16 cellular contexts compared by ENCODE assay signal in genomic region chr7:40621592-40621998, GRCh38.
DNase-seq lines count a peak whose midpoint lies in the region; FAIRE-seq and TF ChIP-seq lines count a peak whose summit lies in the region.
"Had no signal": no experiment of that assay in that cellular context is flagged by ENCODE, and none has a peak within 500 bp of the region (broad histone marks: within the 10 kb centered on the region; RNA-seq: fewer than 3 reads in every experiment).

No MANE protein-coding gene starts in this region.

- H3K9me3 Mint-ChIP-seq in glutamatergic neuron (ENCODE audit: unreplicated experiment): peaks cover 7% of the 10 kb centered on the region
- H3K9me3 Mint-ChIP-seq: HFFc6 had no signal

- H3K4me3 ChIP-seq in SK-N-SH (ENCODE audit: low read depth in 2 of 2, low read length in 1 of 2) (no peak overlapping the region), MG63 (no peak overlapping the region)
- H3K4me3 ChIP-seq: A549 had no signal

- peaks cover 0 to 45% of the 10 kb centered on the region in 2 experiments for H3K36me3 ChIP-seq in SK-N-SH (replicated peaks in 1 of 2; ENCODE audit: control insufficient read depth in 1 of 2, insufficient read depth in 2 of 2, low read length in 1 of 2)
- no peaks in the 10 kb centered on the region for H3K36me3 ChIP-seq in MG63
- H3K36me3 ChIP-seq: BE2C had no signal

- H3K4me1 Mint-ChIP-seq in glutamatergic neuron (ENCODE audit: low read depth, unreplicated experiment): peaks cover 17% of the 10 kb centered on the region
- H3K4me1 Mint-ChIP-seq: CD4-positive, alpha-beta memory T cell had no signal

- no peaks in the 10 kb centered on the region for H4K20me1 ChIP-seq in SK-N-SH (ENCODE audit: insufficient read depth)

- H3K27me3 Mint-ChIP-seq in glutamatergic neuron (ENCODE audit: unreplicated experiment): peaks cover 1% of the 10 kb centered on the region

- H3K27ac ChIP-seq in SK-N-SH (ENCODE audit: low read depth in 2 of 2, low read length in 1 of 2): peak overlapping the region; percentile 2 to 56; a peak in 2 of 4 replicates
- H3K27ac ChIP-seq: A549, C4-2B had no signal

- TF ChIP-seq RAD21 in SK-N-SH (IDR thresholded peaks at IDR 0.05; ENCODE audit: low read length): peak; percentile 27; the same call in 1 of the 2 replicates

- 60% methylated on average over 4 of the region's 4 CpGs for WGBS in SK-N-SH (ENCODE audit: low lambda C conversion rate)

- H3K27me3 ChIP-seq in SK-N-SH (ENCODE audit: insufficient read depth) (no peaks in the 10 kb centered on the region), MG63 (no peaks in the 10 kb centered on the region)
- H3K27me3 ChIP-seq: BE2C had no signal

- no peaks in the 10 kb centered on the region for H3K36me3 Mint-ChIP-seq in glutamatergic neuron (ENCODE audit: unreplicated experiment)
- H3K36me3 Mint-ChIP-seq: CD4-positive, alpha-beta memory T cell had no signal

- H2AFZ ChIP-seq in SK-N-SH (ENCODE audit: low read depth): no peak overlapping the region

- H3K9ac ChIP-seq in SK-N-SH: no peak overlapping the region

- TF ChIP-seq CTCF in SK-N-SH (IDR thresholded peaks at IDR 0.05) (no peak), glutamatergic neuron (IDR thresholded peaks at IDR 0.05; ENCODE audit: partially characterized antibody, unreplicated experiment) (no peak)

- CTCF ChIA-PET in SK-N-SH (lab: Yijun Ruan, JAX): interaction anchor here (0.6 to 1.6 kb wide), 14 partner anchors 9 to 1075 kb away, joined by 3 to 4 read pairs (median 3); no protein-coding TSS in a partner anchor

- H3K4me3 Mint-ChIP-seq in glutamatergic neuron (ENCODE audit: unreplicated experiment): peak overlapping the region; percentile 71
- H3K4me3 Mint-ChIP-seq: CD4-positive, alpha-beta memory T cell; HFFc6 had no signal

- H3K4me2 ChIP-seq in SK-N-SH: no peak overlapping the region
- H3K4me2 ChIP-seq: A549 had no signal

- peaks cover 0 to 35% of the 10 kb centered on the region in 2 experiments; a peak in 2 of 4 replicates for H3K4me1 ChIP-seq in SK-N-SH (ENCODE audit: control insufficient read depth in 1 of 2, insufficient read depth in 2 of 2, low read depth in 1 of 2, low read length in 1 of 2)
- H3K4me1 ChIP-seq: A549 had no signal

- H3K9me2 ChIP-seq in SK-N-SH: 0 out of 2 replicates have a peak, but pooled peaks cover 3% of the 10 kb centered on the region

- H3K9me3 ChIP-seq in SK-N-SH (no peaks in the 10 kb centered on the region), MG63 (no peaks in the 10 kb centered on the region)
- H3K9me3 ChIP-seq: A549, BE2C had no signal

- TF ChIP-seq EP300 in SK-N-SH (IDR thresholded peaks at IDR 0.05; ENCODE audit: borderline replicate concordance in 1 of 2, low read depth in 1 of 2, low read length in 1 of 2): peak in 1 of 2 experiments; percentile 96; a peak in 2 of 4 replicates

- H3K79me2 ChIP-seq in SK-N-SH (ENCODE audit: insufficient read depth): peaks cover 48% of the 10 kb centered on the region

- DNase-seq in NCI-H82 treated with DMSO at 0.1 percent for 48 hours (lab: John Stamatoyannopoulos, UW; ENCODE audit: unreplicated experiment) (peak; percentile 13), SK-N-SH (peak; percentile 50), glutamatergic neuron (no peak), urothelium cell line (ENCODE audit: low spot score) (no peak), MG63 (no peak)
- DNase-seq in NK-92 treated with Interleukin-12 subunit alpha and Interleukin-12 subunit beta, amount 100 ng/mL, for 24 hours (lab: John Stamatoyannopoulos, UW): no peak
- DNase-seq: CD4-positive, alpha-beta memory T cell; DND-41; GDM1; HCEC 1CT; HFFc6 had no signal

- H3F3A ChIP-seq in SK-N-SH (replicated peaks; ENCODE audit: insufficient read depth): peaks cover 7% of the 10 kb centered on the region

- POLR2A ChIA-PET in SK-N-SH (lab: Yijun Ruan, JAX): no interaction called here

- peak overlapping the region; percentile 76 for H3K27ac Mint-ChIP-seq in glutamatergic neuron (ENCODE audit: unreplicated experiment)
- H3K27ac Mint-ChIP-seq: CD4-positive, alpha-beta memory T cell; HFFc6 had no signal

- peak; percentile 42 for FAIRE-seq in urothelium cell line (lab: Jason Lieb, UNC)
- FAIRE-seq: A549, GM12892, GM19239 had no signal

TF ChIP-seq in SK-N-SH, 30 proteins besides CTCF, POLR2A, EP300 and RAD21:
- no peak for TF ChIP-seq REST (IDR thresholded peaks at IDR 0.05; ENCODE audit: low read depth, low read length)
- TF ChIP-seq GATA2 (CRISPR knock-in tag; IDR thresholded peaks at IDR 0.05): peak; percentile 84
- TF ChIP-seq RCOR1 (IDR thresholded peaks at IDR 0.05; ENCODE audit: low read length): peak; percentile 79
- TF ChIP-seq JUND (IDR thresholded peaks at IDR 0.05): no peak
- peak; percentile 80 for TF ChIP-seq FOXJ3 (CRISPR knock-in tag; IDR thresholded peaks at IDR 0.05)
- TF ChIP-seq MXI1 (IDR thresholded peaks at IDR 0.05; ENCODE audit: low read depth, low read length): peak; percentile 60; the same call in 1 of the 2 replicates
- TF ChIP-seq TCF12 (IDR thresholded peaks at IDR 0.05): peak; percentile 59
- TF ChIP-seq CHD2 (IDR thresholded peaks at IDR 0.05; ENCODE audit: low read length, partially characterized antibody): peak; percentile 70

Comparison
In these comparisons a context has a peak if more than half of its experiments do, and no peak if none do; other contexts are left out.
1. DNase-seq: peak in NCI-H82 treated with DMSO at 0.1 percent for 48 hours (single experiment) and SK-N-SH (single experiment); none in glutamatergic neuron (single experiment), urothelium cell line (single experiment), NK-92 treated with Interleukin-12 subunit alpha and Interleukin-12 subunit beta, amount 100 ng/mL, for 24 hours (single experiment) and MG63 (single experiment).